In the genomic region with DNA sequence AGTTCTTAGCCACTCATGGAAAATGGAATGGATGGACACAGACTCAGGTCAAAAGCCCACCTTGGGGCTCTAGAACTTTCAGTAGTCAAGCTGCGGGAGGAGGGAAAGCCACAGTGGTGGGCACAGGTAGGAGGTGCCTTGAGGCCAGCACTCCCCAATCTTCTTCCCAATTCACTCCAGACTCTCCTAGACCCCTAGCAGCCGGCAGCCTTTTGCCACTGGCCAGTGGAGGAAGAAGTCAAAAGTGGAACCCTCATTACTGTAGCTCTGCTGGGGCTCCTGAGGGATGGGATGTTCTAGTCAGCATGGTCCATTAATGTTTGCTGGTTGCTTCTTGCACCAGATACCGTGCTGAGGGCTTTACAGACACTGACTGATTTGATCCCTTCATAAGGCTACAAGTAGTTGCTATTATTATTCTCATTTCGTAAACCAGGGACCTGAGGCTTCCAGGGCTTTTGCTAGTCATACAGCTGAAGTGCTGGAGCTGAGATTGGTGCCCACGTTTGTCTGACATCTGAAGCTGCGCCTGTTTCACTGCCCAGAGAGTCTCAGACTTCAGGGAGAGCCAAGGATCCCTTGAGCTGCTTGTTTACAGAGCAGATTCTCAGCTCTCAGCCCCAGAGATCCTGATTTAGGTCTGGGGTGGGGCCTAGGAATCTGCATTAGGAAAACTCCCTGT, we compare ENCODE assay signal across 15 cellular contexts. TPM values are rescaled to one million over a fixed set of nuclear protein-coding genes. Genes with fewer than 3 reads are reported as not detected.
DNase-seq lines count a peak whose midpoint lies in the region; ATAC-seq and TF ChIP-seq lines count a peak whose summit lies in the region.
"Had no signal": no experiment of that assay in that cellular context is flagged by ENCODE, and none has a peak within 500 bp of the region (broad histone marks: within the 10 kb centered on the region; RNA-seq: fewer than 3 reads in every experiment).

No MANE protein-coding gene starts in this region.

- no peak overlapping the region for H3K4me3 Mint-ChIP-seq in activated CD4-positive, alpha-beta memory T cell treated with anti-CD3 and anti-CD28 coated beads, Interleukin-2, amount 10 ng/mL, durations not matched to agents 7 days and 5 days
- H3K4me3 Mint-ChIP-seq in activated CD4-positive, alpha-beta memory T cell treated with anti-CD3 and anti-CD28 coated beads for 36 hours, result no peak overlapping the region
- H3K4me3 Mint-ChIP-seq in activated CD8-positive, alpha-beta T cell treated with anti-CD3 and anti-CD28 coated beads, Interleukin-2, amount 10 ng/mL, durations not matched to agents 7 days and 5 days, result no peak overlapping the region

- CTCF ChIA-PET in activated CD4-positive, alpha-beta memory T cell treated with anti-CD3 and anti-CD28 coated beads, Interleukin-2, amount 10 ng/mL, durations not matched to agents 7 days and 5 days (lab: Charles Lee), result interaction anchor here (1.1 kb wide), 1 partner anchor 25 kb away, joined by 3 read pairs; a partner anchor contains a TSS
- CTCF ChIA-PET in activated CD4-positive, alpha-beta memory T cell treated with anti-CD3 and anti-CD28 coated beads for 36 hours (lab: Charles Lee), result interaction anchor here (1.5 kb wide), 1 partner anchor 10 kb away, joined by 4 read pairs; no protein-coding TSS in a partner anchor
- CTCF ChIA-PET in activated CD8-positive, alpha-beta T cell treated with anti-CD3 and anti-CD28 coated beads, Interleukin-2, amount 10 ng/mL, durations not matched to agents 7 days and 5 days (lab: Charles Lee), result interaction anchor here (1.0 to 2.3 kb wide), 5 partner anchors 10 to 44 kb away, joined by 3 to 7 read pairs (median 3); no protein-coding TSS in a partner anchor

- DNase-seq in activated CD4-positive, alpha-beta memory T cell treated with anti-CD3 and anti-CD28 coated beads, Interleukin-2, amount 10 ng/mL, durations not matched to agents 7 days and 5 days, result no peak
- no peak for DNase-seq in activated CD4-positive, alpha-beta memory T cell treated with anti-CD3 and anti-CD28 coated beads for 36 hours
- no peak for DNase-seq in activated CD8-positive, alpha-beta T cell treated with anti-CD3 and anti-CD28 coated beads, Interleukin-2, amount 10 ng/mL, durations not matched to agents 7 days and 5 days
- DNase-seq in heart left ventricle (no peak), sigmoid colon (peak; percentile 27), suprapubic skin (ENCODE audit: low spot score in 2 of 2) (no peak), AG20443 (ENCODE audit: low spot score) (no peak)
- DNase-seq: activated CD4-positive, alpha-beta T cell treated with anti-CD3 and anti-CD28 coated beads, Interleukin-2, amount 50 U/mL, for 1 hour; NCI-H1105 treated with DMSO at 0.1 percent for 48 hours; NCI-H524 treated with DMSO at 0.1 percent for 48 hours; stimulated activated CD4-positive, alpha-beta T cell treated with anti-CD3 and anti-CD28 coated beads, Interleukin-4, amount 100 ng/mL, for 1 hour; uterus had no signal

- H3K36me3 ChIP-seq in heart left ventricle (peaks cover 0 to 25% (median 10%) of the 10 kb centered on the region in 9 donors), sigmoid colon (peaks cover 0 to 13% (median 6%) of the 10 kb centered on the region in 4 donors), suprapubic skin (peaks cover 21% of the 10 kb centered on the region)
- H3K36me3 ChIP-seq: HAP-1, uterus had no signal

- 63 to 74% (median 71%) methylated on average over 6 of the region's 6 CpGs for WGBS in heart left ventricle, 4 donors
- 90% methylated on average over 6 of the region's 6 CpGs for WGBS in sigmoid colon, 2 donors
- WGBS in suprapubic skin, result 90% methylated on average over 6 of the region's 6 CpGs

- no peaks in the 10 kb centered on the region for H3K27me3 Mint-ChIP-seq in activated CD4-positive, alpha-beta memory T cell treated with anti-CD3 and anti-CD28 coated beads, Interleukin-2, amount 10 ng/mL, durations not matched to agents 7 days and 5 days
- H3K27me3 Mint-ChIP-seq in activated CD4-positive, alpha-beta memory T cell treated with anti-CD3 and anti-CD28 coated beads for 36 hours, result no peaks in the 10 kb centered on the region
- H3K27me3 Mint-ChIP-seq in activated CD8-positive, alpha-beta T cell treated with anti-CD3 and anti-CD28 coated beads, Interleukin-2, amount 10 ng/mL, durations not matched to agents 7 days and 5 days (ENCODE audit: low read depth), result no peaks in the 10 kb centered on the region

- H3K4me1 ChIP-seq in heart left ventricle (peaks cover 0 to 55% (median 13%) of the 10 kb centered on the region in 12 donors), sigmoid colon (peaks cover 0 to 5% (median 0%) of the 10 kb centered on the region in 4 donors), suprapubic skin (peaks cover 21% of the 10 kb centered on the region)
- H3K4me1 ChIP-seq: HAP-1, uterus had no signal

- POLR2A ChIA-PET in activated CD4-positive, alpha-beta memory T cell treated with anti-CD3 and anti-CD28 coated beads, Interleukin-2, amount 10 ng/mL, durations not matched to agents 7 days and 5 days (lab: Charles Lee), result interaction anchor here (0.7 to 2.9 kb wide), 5 partner anchors 12 to 33 kb away, joined by 3 to 17 read pairs (median 3); a partner anchor contains a TSS
- POLR2A ChIA-PET in activated CD4-positive, alpha-beta memory T cell treated with anti-CD3 and anti-CD28 coated beads for 36 hours (lab: Charles Lee), result interaction anchor here (1.2 to 2.6 kb wide), 4 partner anchors 10 to 27 kb away, joined by 4 to 8 read pairs (median 6); a partner anchor contains a TSS
- POLR2A ChIA-PET in activated CD8-positive, alpha-beta T cell treated with anti-CD3 and anti-CD28 coated beads, Interleukin-2, amount 10 ng/mL, durations not matched to agents 7 days and 5 days (lab: Charles Lee), result interaction anchor here (0.6 to 2.9 kb wide), 6 partner anchors 12 to 1895 kb away, joined by 3 to 33 read pairs (median 4); a partner anchor contains a TSS

- H3K27ac Mint-ChIP-seq in activated CD4-positive, alpha-beta memory T cell treated with anti-CD3 and anti-CD28 coated beads, Interleukin-2, amount 10 ng/mL, durations not matched to agents 7 days and 5 days, result peak overlapping the region; percentile 59
- no peak overlapping the region for H3K27ac Mint-ChIP-seq in activated CD4-positive, alpha-beta memory T cell treated with anti-CD3 and anti-CD28 coated beads for 36 hours
- peak overlapping the region; percentile 76 for H3K27ac Mint-ChIP-seq in activated CD8-positive, alpha-beta T cell treated with anti-CD3 and anti-CD28 coated beads, Interleukin-2, amount 10 ng/mL, durations not matched to agents 7 days and 5 days

- no peak for ATAC-seq in activated CD8-positive, alpha-beta T cell treated with anti-CD3 and anti-CD28 coated beads, Interleukin-2, amount 10 ng/mL, durations not matched to agents 7 days and 5 days
- peak in 3 of 4 donors; percentile 21 to 49 (median 44) for ATAC-seq in heart left ventricle
- no peak for ATAC-seq in HG02798 (IDR thresholded peaks at IDR 0.05; ENCODE audit: poor library complexity, unreplicated experiment)

- intact Hi-C loops in activated CD4-positive, alpha-beta memory T cell treated with anti-CD3 and anti-CD28 coated beads for 36 hours (cut with micrococcal nuclease), result loop anchor here (5.0 kb wide), 1 partner anchor 36 kb away; no protein-coding TSS in a partner anchor
- intact Hi-C loops in heart left ventricle (cut with DNase I), result no loop called here
- intact Hi-C loops in sigmoid colon (cut with DNase I), result no loop called here

- H3K4me3 ChIP-seq in heart left ventricle (no peak overlapping the region), sigmoid colon (no peak overlapping the region), suprapubic skin (no peak overlapping the region)
- H3K4me3 ChIP-seq: HAP-1, uterus had no signal

- H3K4me1 Mint-ChIP-seq in activated CD4-positive, alpha-beta memory T cell treated with anti-CD3 and anti-CD28 coated beads, Interleukin-2, amount 10 ng/mL, durations not matched to agents 7 days and 5 days, result peaks cover 81% of the 10 kb centered on the region
- peaks cover 80% of the 10 kb centered on the region for H3K4me1 Mint-ChIP-seq in activated CD4-positive, alpha-beta memory T cell treated with anti-CD3 and anti-CD28 coated beads for 36 hours (ENCODE audit: low read depth)
- H3K4me1 Mint-ChIP-seq in activated CD8-positive, alpha-beta T cell treated with anti-CD3 and anti-CD28 coated beads, Interleukin-2, amount 10 ng/mL, durations not matched to agents 7 days and 5 days (ENCODE audit: low read depth), result peaks cover 87% of the 10 kb centered on the region

- no peaks in the 10 kb centered on the region for H3K27me3 ChIP-seq in heart left ventricle
- H3K27me3 ChIP-seq in sigmoid colon, result no peaks in the 10 kb centered on the region
- H3K27me3 ChIP-seq in suprapubic skin, result no peaks in the 10 kb centered on the region
- H3K27me3 ChIP-seq: uterus had no signal

- TF ChIP-seq CTCF in heart left ventricle (IDR thresholded peaks at IDR 0.05) (no peak), sigmoid colon (IDR thresholded peaks at IDR 0.05) (no peak), suprapubic skin (IDR thresholded peaks at IDR 0.05) (no peak)

- no peaks in the 10 kb centered on the region for H3K9me3 ChIP-seq in heart left ventricle
- H3K9me3 ChIP-seq in sigmoid colon, result no peaks in the 10 kb centered on the region
- H3K9me3 ChIP-seq in suprapubic skin, result no peaks in the 10 kb centered on the region
- H3K9me3 ChIP-seq: HAP-1, uterus had no signal

- H3K36me3 Mint-ChIP-seq in activated CD4-positive, alpha-beta memory T cell treated with anti-CD3 and anti-CD28 coated beads, Interleukin-2, amount 10 ng/mL, durations not matched to agents 7 days and 5 days (ENCODE audit: low read depth), result peaks cover 24% of the 10 kb centered on the region
- peaks cover 10% of the 10 kb centered on the region for H3K36me3 Mint-ChIP-seq in activated CD4-positive, alpha-beta memory T cell treated with anti-CD3 and anti-CD28 coated beads for 36 hours
- peaks cover 24% of the 10 kb centered on the region for H3K36me3 Mint-ChIP-seq in activated CD8-positive, alpha-beta T cell treated with anti-CD3 and anti-CD28 coated beads, Interleukin-2, amount 10 ng/mL, durations not matched to agents 7 days and 5 days (ENCODE audit: low read depth)

- H3K9me3 Mint-ChIP-seq in activated CD4-positive, alpha-beta memory T cell treated with anti-CD3 and anti-CD28 coated beads, Interleukin-2, amount 10 ng/mL, durations not matched to agents 7 days and 5 days, result no peaks in the 10 kb centered on the region
- H3K9me3 Mint-ChIP-seq in activated CD4-positive, alpha-beta memory T cell treated with anti-CD3 and anti-CD28 coated beads for 36 hours, result no peaks in the 10 kb centered on the region
- H3K9me3 Mint-ChIP-seq in activated CD8-positive, alpha-beta T cell treated with anti-CD3 and anti-CD28 coated beads, Interleukin-2, amount 10 ng/mL, durations not matched to agents 7 days and 5 days (ENCODE audit: insufficient read depth), result no peaks in the 10 kb centered on the region

- peak overlapping the region in 7 of 12 donors; percentile 19 to 69 (median 31) for H3K27ac ChIP-seq in heart left ventricle
- no peak overlapping the region for H3K27ac ChIP-seq in sigmoid colon
- no peak overlapping the region for H3K27ac ChIP-seq in suprapubic skin
- H3K27ac ChIP-seq: uterus had no signal

- no peak for TF ChIP-seq POLR2A in heart left ventricle (IDR thresholded peaks at IDR 0.05)
- TF ChIP-seq POLR2A in sigmoid colon (IDR thresholded peaks at IDR 0.05), result no peak
- no peak for TF ChIP-seq POLR2A in suprapubic skin (IDR thresholded peaks at IDR 0.05)

- TF ChIP-seq EP300 in sigmoid colon (IDR thresholded peaks at IDR 0.05), result no peak
- TF ChIP-seq EP300 in suprapubic skin (IDR thresholded peaks at IDR 0.05), result no peak

RNA-seq across cellular contexts. Expression of a gene that starts 1.1 kb away (rescaled TPM):
- total RNA-seq in activated CD4-positive, alpha-beta memory T cell treated with anti-CD3 and anti-CD28 coated beads, Interleukin-2, amount 10 ng/mL, durations not matched to agents 7 days and 5 days, result 1 to 10 TPM; 1.8 to 2.4 TPM
- 1 to 10 TPM; 1.4 to 2.0 TPM for total RNA-seq in activated CD4-positive, alpha-beta memory T cell treated with anti-CD3 and anti-CD28 coated beads for 36 hours
- 1 to 10 TPM; 2.9 TPM for total RNA-seq in activated CD8-positive, alpha-beta T cell treated with anti-CD3 and anti-CD28 coated beads, Interleukin-2, amount 10 ng/mL, durations not matched to agents 7 days and 5 days
- total RNA-seq in heart left ventricle (1 to 10 TPM in 8 of 9 donors, under 1 TPM in 1; 0.50 to 8.3 (median 1.7) TPM), sigmoid colon (1 to 10 TPM in 2 of 4 donors, under 1 TPM in 2; 0.41 to 2.8 (median 1.0) TPM), suprapubic skin (1 to 10 TPM; 2.3 to 6.6 (median 3.9) TPM)
- polyA plus RNA-seq in heart left ventricle (1 to 10 TPM; 1.4 to 1.7 TPM), sigmoid colon (1 to 10 TPM in 1 of 3 donors, under 1 TPM in 1, not detected in 1; 0.23 to 1.9 TPM)

RNA-seq across cellular contexts. Expression of a gene that starts 25.2 kb away (rescaled TPM):
- 100 to 1,000 TPM; 400 to 407 TPM for total RNA-seq in activated CD4-positive, alpha-beta memory T cell treated with anti-CD3 and anti-CD28 coated beads, Interleukin-2, amount 10 ng/mL, durations not matched to agents 7 days and 5 days
- total RNA-seq in activated CD4-positive, alpha-beta memory T cell treated with anti-CD3 and anti-CD28 coated beads for 36 hours, result 100 to 1,000 TPM; 461 to 471 TPM
- 100 to 1,000 TPM; 205 to 218 TPM for total RNA-seq in activated CD8-positive, alpha-beta T cell treated with anti-CD3 and anti-CD28 coated beads, Interleukin-2, amount 10 ng/mL, durations not matched to agents 7 days and 5 days
- total RNA-seq in heart left ventricle (100 to 1,000 TPM in 1 of 9 donors, 10 to 100 TPM in 8; 13.7 to 170 (median 19.7) TPM), sigmoid colon (10 to 100 TPM; 23.8 to 38.8 (median 27.9) TPM), suprapubic skin (10 to 100 TPM in 2 of 4 donors, 1 to 10 TPM in 2; 9.8 to 27.3 (median 12.9) TPM)
- polyA plus RNA-seq in heart left ventricle (10 to 100 TPM; 11.9 to 20.2 TPM), sigmoid colon (100 to 1,000 TPM in 1 of 3 donors, 10 to 100 TPM in 2; 37.2 to 117 (median 52.5) TPM)

RNA-seq across cellular contexts. Expression of a gene that starts 57.0 kb away (rescaled TPM):
- total RNA-seq in activated CD4-positive, alpha-beta memory T cell treated with anti-CD3 and anti-CD28 coated beads, Interleukin-2, amount 10 ng/mL, durations not matched to agents 7 days and 5 days, result not detected
- under 1 TPM in 1 of 2 experiments, not detected in 1; 0.19 TPM for total RNA-seq in activated CD4-positive, alpha-beta memory T cell treated with anti-CD3 and anti-CD28 coated beads for 36 hours
- not detected for total RNA-seq in activated CD8-positive, alpha-beta T cell treated with anti-CD3 and anti-CD28 coated beads, Interleukin-2, amount 10 ng/mL, durations not matched to agents 7 days and 5 days
- not detected for total RNA-seq in heart left ventricle
- polyA plus RNA-seq in heart left ventricle, result under 1 TPM in 1 of 2 donors, not detected in 1; 0.14 TPM
- under 1 TPM in 1 of 4 donors, not detected in 3; 0.27 TPM for total RNA-seq in sigmoid colon
- not detected for polyA plus RNA-seq in sigmoid colon
- not detected for total RNA-seq in suprapubic skin
- total RNA-seq: omental fat pad had no signal

Comparison
In these comparisons a context has a peak if more than half of its experiments do, and no peak if none do; other contexts are left out.
1. ATAC-seq: peak in heart left ventricle (3 of 4); none in activated CD8-positive, alpha-beta T cell treated with anti-CD3 and anti-CD28 coated beads, Interleukin-2, amount 10 ng/mL, durations not matched to agents 7 days and 5 days (single experiment) and HG02798 (single experiment).
2. H3K27ac ChIP-seq: peak in heart left ventricle (7 of 12); none in sigmoid colon (0 of 4) and suprapubic skin (single experiment).